8 cellular contexts compared by ENCODE assay signal in the genomic region with DNA sequence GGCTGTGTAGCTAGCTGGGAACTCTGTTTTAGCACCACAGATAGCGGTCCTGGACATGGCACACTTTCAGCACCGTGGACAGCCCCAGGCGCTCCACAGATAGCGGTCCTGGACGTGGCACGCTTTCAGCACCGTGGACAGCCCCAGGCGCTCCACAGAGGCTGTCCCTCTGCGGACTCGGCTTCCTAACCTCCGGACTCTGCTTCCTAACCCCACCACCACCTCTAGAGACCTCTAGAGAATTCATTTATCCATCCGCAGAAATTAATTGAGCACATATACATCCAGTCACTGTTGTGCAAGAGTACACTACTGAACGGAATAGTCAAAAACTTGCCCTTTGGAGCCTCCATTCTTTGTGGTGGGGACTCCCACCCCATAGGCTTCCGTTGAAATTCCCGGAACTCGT. TPM values are rescaled to one million over a fixed set of nuclear protein-coding genes. Genes with fewer than 3 reads are reported as not detected.
A peak's percentile ranks its signal among the peaks of the same experiment; 100 is the strongest.
DNase-seq lines count a peak whose midpoint lies in the region; ATAC-seq, FAIRE-seq and TF ChIP-seq lines count a peak whose summit lies in the region.

No MANE protein-coding gene starts in this region.

- CTCF ChIA-PET in CD8-positive, alpha-beta memory T cell (lab: Charles Lee): no interaction called here
- CTCF ChIA-PET in activated CD8-positive, alpha-beta memory T cell treated with anti-CD3 and anti-CD28 coated beads, Interleukin-2, amount 10 ng/mL, durations not matched to agents 7 days and 5 days (lab: Charles Lee): interaction anchor here (0.8 kb wide), 1 partner anchor 177 kb away, joined by 6 read pairs; no protein-coding TSS in a partner anchor
- CTCF ChIA-PET in endothelial cell of umbilical vein (lab: Charles Lee): interaction anchor here (1.9 kb wide), 1 partner anchor 177 kb away, joined by 6 read pairs; no protein-coding TSS in a partner anchor

- no peaks in the 10 kb centered on the region for H3K36me3 Mint-ChIP-seq in CD8-positive, alpha-beta memory T cell
- no peaks in the 10 kb centered on the region for H3K36me3 Mint-ChIP-seq in activated CD8-positive, alpha-beta memory T cell treated with anti-CD3 and anti-CD28 coated beads, Interleukin-2, amount 10 ng/mL, durations not matched to agents 7 days and 5 days

- H4K20me1 ChIP-seq in endothelial cell of umbilical vein (replicated peaks; ENCODE audit: control insufficient read depth, extremely low read depth, insufficient read depth, low read length): no peaks in the 10 kb centered on the region

- BruUV-seq in endothelial cell of umbilical vein (replicated peaks; lab: Mats Ljungman, UMichigan): no TSS peak

- POLR2A ChIA-PET in CD8-positive, alpha-beta memory T cell (lab: Charles Lee): no interaction called here
- POLR2A ChIA-PET in endothelial cell of umbilical vein (lab: Charles Lee): no interaction called here

- no peak for TF ChIP-seq CTCF in endothelial cell of umbilical vein (IDR thresholded peaks at IDR 0.05; ENCODE audit: extremely low read depth in 1 of 2, insufficient read depth in 1 of 2, low read depth in 1 of 2, low read length in 2 of 2)

- H3K27ac ChIP-seq in CD8-positive, alpha-beta memory T cell (ENCODE audit: low read depth, low read length): no peak overlapping the region
- H3K27ac ChIP-seq in endothelial cell of umbilical vein (ENCODE audit: insufficient read depth, low read depth, low read length): no peak overlapping the region

- H3K9me3 Mint-ChIP-seq in CD8-positive, alpha-beta memory T cell: peaks cover 0 to 3% (median 0%) of the 10 kb centered on the region in 5 donors
- H3K9me3 Mint-ChIP-seq in activated CD8-positive, alpha-beta memory T cell treated with anti-CD3 and anti-CD28 coated beads, Interleukin-2, amount 10 ng/mL, durations not matched to agents 7 days and 5 days (ENCODE audit: low read depth): no peaks in the 10 kb centered on the region

- H3K79me2 ChIP-seq in endothelial cell of umbilical vein (ENCODE audit: control insufficient read depth, insufficient read depth, low read length): no peaks in the 10 kb centered on the region

- no peak overlapping the region for H3K4me3 Mint-ChIP-seq in CD8-positive, alpha-beta memory T cell
- H3K4me3 Mint-ChIP-seq in activated CD8-positive, alpha-beta memory T cell treated with anti-CD3 and anti-CD28 coated beads, Interleukin-2, amount 10 ng/mL, durations not matched to agents 7 days and 5 days: no peak overlapping the region

- intact Hi-C loops in endothelial cell of umbilical vein (cut with micrococcal nuclease): no loop called here

- peaks cover 27 to 58% of the 10 kb centered on the region in 2 donors for H3K27me3 Mint-ChIP-seq in CD8-positive, alpha-beta memory T cell
- peaks cover 8% of the 10 kb centered on the region for H3K27me3 Mint-ChIP-seq in activated CD8-positive, alpha-beta memory T cell treated with anti-CD3 and anti-CD28 coated beads, Interleukin-2, amount 10 ng/mL, durations not matched to agents 7 days and 5 days

- dilution Hi-C loops in endothelial cell of umbilical vein (cut with MboI; ENCODE audit: extremely low pct_ligation_motif_present, low sequenced_read_pairs): no loop called here

- H3K27me3 ChIP-seq in CD8-positive, alpha-beta memory T cell (ENCODE audit: insufficient read depth, low read length, poor library complexity, severe bottlenecking): peaks cover 8% of the 10 kb centered on the region
- H3K27me3 ChIP-seq in endothelial cell of umbilical vein (ENCODE audit: control insufficient read depth in 2 of 2, insufficient read depth in 2 of 2, low read length in 2 of 2): no peaks in the 10 kb centered on the region

- no peaks in the 10 kb centered on the region for H3K9me3 ChIP-seq in CD8-positive, alpha-beta memory T cell (ENCODE audit: low read length)
- H3K9me3 ChIP-seq in endothelial cell of umbilical vein (replicated peaks; ENCODE audit: control insufficient read depth, insufficient read depth, low read length): no peaks in the 10 kb centered on the region

- no peak overlapping the region for H3K27ac Mint-ChIP-seq in CD8-positive, alpha-beta memory T cell
- H3K27ac Mint-ChIP-seq in activated CD8-positive, alpha-beta memory T cell treated with anti-CD3 and anti-CD28 coated beads, Interleukin-2, amount 10 ng/mL, durations not matched to agents 7 days and 5 days: no peak overlapping the region

- no peak overlapping the region for H2AFZ ChIP-seq in endothelial cell of umbilical vein (ENCODE audit: low read depth, low read length)

- no peaks in the 10 kb centered on the region for H3K4me1 ChIP-seq in CD8-positive, alpha-beta memory T cell (ENCODE audit: insufficient read depth, low read length)
- H3K4me1 ChIP-seq in endothelial cell of umbilical vein (ENCODE audit: control insufficient read depth, extremely low read depth, insufficient read depth, low read length): no peaks in the 10 kb centered on the region

- H3K36me3 ChIP-seq in CD8-positive, alpha-beta memory T cell (ENCODE audit: insufficient read depth, low read length): no peaks in the 10 kb centered on the region
- no peaks in the 10 kb centered on the region for H3K36me3 ChIP-seq in endothelial cell of umbilical vein (ENCODE audit: control insufficient read depth in 2 of 2, extremely low read depth in 1 of 2, insufficient read depth in 2 of 2, low read length in 2 of 2)

- H3K4me3 ChIP-seq in CD8-positive, alpha-beta memory T cell (ENCODE audit: low read length): no peak overlapping the region
- no peak overlapping the region for H3K4me3 ChIP-seq in endothelial cell of umbilical vein (replicated peaks in 1 of 3; ENCODE audit: insufficient read depth in 1 of 3, low read depth in 1 of 3, low read length in 3 of 3)

- TF ChIP-seq POLR2A in endothelial cell of umbilical vein (IDR thresholded peaks at IDR 0.05; ENCODE audit: low read depth, low read length): no peak

- no peak overlapping the region for H3K9ac ChIP-seq in endothelial cell of umbilical vein (replicated peaks; ENCODE audit: extremely low read depth, insufficient read depth, low read length)

- DNase-seq in CD8-positive, alpha-beta memory T cell: peak; percentile 42 to 73 (median 63)
- DNase-seq in NAMALWA (ENCODE audit: low spot score): peak; percentile 61
- DNase-seq in activated CD8-positive, alpha-beta memory T cell treated with anti-CD3 and anti-CD28 coated beads, Interleukin-2, amount 10 ng/mL, durations not matched to agents 7 days and 5 days: peak; percentile 88
- peak; percentile 73 for DNase-seq in endothelial cell of umbilical vein (ENCODE audit: low read depth, low spot score)
- peak; percentile 93 for DNase-seq in mucosa of gallbladder (ENCODE audit: low spot score)
- DNase-seq in stimulated activated CD8-positive, alpha-beta memory T cell treated with anti-CD3 and anti-CD28 coated beads, Interleukin-4, amount 100 ng/mL, for 4 hours (ENCODE audit: low read depth in 2 of 2, low spot score in 1 of 2): peak; percentile 8 to 17
- DNase-seq in NCI-H2196 (lab: John Stamatoyannopoulos, UW; ENCODE audit: unreplicated experiment): no peak

- peak; percentile 99 for ATAC-seq in activated CD8-positive, alpha-beta memory T cell treated with anti-CD3 and anti-CD28 coated beads, Interleukin-2, amount 10 ng/mL, durations not matched to agents 7 days and 5 days
- ATAC-seq in HG02852 (IDR thresholded peaks at IDR 0.05; ENCODE audit: unreplicated experiment): no peak

- peak; percentile 85 for FAIRE-seq in endothelial cell of umbilical vein (lab: Jason Lieb, UNC)

- no peaks in the 10 kb centered on the region for H3K9me1 ChIP-seq in endothelial cell of umbilical vein (replicated peaks; ENCODE audit: control insufficient read depth, extremely low read depth, insufficient read depth, low read length)

- H3K4me1 Mint-ChIP-seq in CD8-positive, alpha-beta memory T cell: no peaks in the 10 kb centered on the region
- H3K4me1 Mint-ChIP-seq in activated CD8-positive, alpha-beta memory T cell treated with anti-CD3 and anti-CD28 coated beads, Interleukin-2, amount 10 ng/mL, durations not matched to agents 7 days and 5 days: no peaks in the 10 kb centered on the region

- no peak overlapping the region for H3K4me2 ChIP-seq in endothelial cell of umbilical vein (ENCODE audit: insufficient read depth, low read length)

TF ChIP-seq in endothelial cell of umbilical vein, 7 proteins besides CTCF, POLR2A, EP300 and RAD21:
- TF ChIP-seq JUN (IDR thresholded peaks at IDR 0.05; ENCODE audit: borderline replicate concordance, insufficient read depth, insufficient read length, low read depth) (no peak), MYC (IDR thresholded peaks at IDR 0.05; ENCODE audit: low read depth, low read length) (peak; percentile 8), POLR2AphosphoS5 (IDR thresholded peaks at IDR 0.05; ENCODE audit: insufficient read depth, low read depth, low read length) (peak; percentile 60), MAX (IDR thresholded peaks at IDR 0.05; ENCODE audit: insufficient read depth, insufficient read length) (peak; percentile 68)

RNA-seq across cellular contexts. Expression of gene UNC5A, which starts 27.4 kb away (rescaled TPM):
- total RNA-seq in CD8-positive, alpha-beta memory T cell: not detected
- polyA plus RNA-seq in CD8-positive, alpha-beta memory T cell: not detected
- not detected for total RNA-seq in activated CD8-positive, alpha-beta memory T cell treated with anti-CD3 and anti-CD28 coated beads, Interleukin-2, amount 10 ng/mL, durations not matched to agents 7 days and 5 days
- total RNA-seq in endothelial cell of umbilical vein (0.22 and 0.51 TPM in 2 replicates), mucosa of gallbladder (0.14 TPM)
- 0.08 and 0.10 TPM in 2 replicates for polyA plus RNA-seq in endothelial cell of umbilical vein
- polyA plus RNA-seq in endothelial cell of umbilical vein (2011; cell fraction: cytosol; rRNA removed): 0.05 and 0.07 TPM in 2 replicates
- 0.06 and 0.11 TPM in 2 replicates for polyA plus RNA-seq in endothelial cell of umbilical vein (2011; cell fraction: nucleus; rRNA removed)
- polyA plus RNA-seq in endothelial cell of umbilical vein (2012): 0.17 and 0.25 TPM in 2 replicates
- not detected in 2 replicates for polyA minus RNA-seq in endothelial cell of umbilical vein
- not detected for polyA minus RNA-seq in endothelial cell of umbilical vein (2011; cell fraction: cytosol; rRNA and poly(A)+ RNA removed)
- polyA minus RNA-seq in endothelial cell of umbilical vein (2011; cell fraction: nucleus; rRNA and poly(A)+ RNA removed): not detected in 2 replicates
